15 cellular contexts compared by ENCODE assay signal in the genomic region with DNA sequence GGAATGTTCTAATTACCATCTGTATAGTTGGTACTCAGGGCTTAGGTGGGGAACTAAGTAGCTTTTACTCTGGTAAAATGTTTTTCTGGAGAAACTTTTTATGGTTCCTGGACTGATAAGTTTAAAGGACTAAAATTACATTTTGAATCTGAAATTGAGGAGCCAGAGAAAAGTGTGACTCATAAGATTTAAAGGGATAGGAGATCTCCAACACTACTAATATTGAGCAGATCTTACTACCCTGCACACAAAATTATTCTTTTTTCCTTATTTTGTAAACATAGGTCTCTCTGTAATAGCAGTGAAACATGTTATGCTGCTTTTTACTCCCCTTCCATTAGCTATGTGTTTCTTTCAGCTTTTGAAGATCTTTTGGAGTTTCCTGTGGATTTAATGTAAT. TPM values are rescaled to one million over a fixed set of nuclear protein-coding genes. Genes with fewer than 3 reads are reported as not detected.
A peak's percentile ranks its signal among the peaks of the same experiment; 100 is the strongest.
DNase-seq lines count a peak whose midpoint lies in the region; ATAC-seq and TF ChIP-seq lines count a peak whose summit lies in the region.
"Had no signal": no experiment of that assay in that cellular context is flagged by ENCODE, and none has a peak within 500 bp of the region (broad histone marks: within the 10 kb centered on the region; RNA-seq: fewer than 3 reads in every experiment).

No MANE protein-coding gene starts in this region.

- H3K4me3 ChIP-seq in HUES6 (ENCODE audit: low read depth, low read length) = no peak overlapping the region
- H3K4me3 ChIP-seq in ascending aorta = no peak overlapping the region
- no peak overlapping the region for H3K4me3 ChIP-seq in effector memory CD4-positive, alpha-beta T cell (ENCODE audit: insufficient read depth, low read depth, low read length, poor library complexity, severe bottlenecking)
- H3K4me3 ChIP-seq: dorsolateral prefrontal cortex, gastroesophageal sphincter had no signal

- peaks cover 20% of the 10 kb centered on the region for H3K4me1 ChIP-seq in HUES6 (ENCODE audit: control insufficient read depth, insufficient read depth, low read length)
- peaks cover 0 to 9% of the 10 kb centered on the region in 2 donors for H3K4me1 ChIP-seq in ascending aorta
- no peaks in the 10 kb centered on the region for H3K4me1 ChIP-seq in effector memory CD4-positive, alpha-beta T cell (ENCODE audit: control insufficient read depth, insufficient read depth, low read length, poor library complexity, severe bottlenecking)

- no peak for ATAC-seq in GM19455 (IDR thresholded peaks at IDR 0.05; ENCODE audit: unreplicated experiment)
- ATAC-seq: gastroesophageal sphincter, Panc1 had no signal

- peaks cover 15% of the 10 kb centered on the region for H3K4me1 Mint-ChIP-seq in CD14-positive monocyte
- H3K4me1 Mint-ChIP-seq in mesothelial cell of epicardium = peaks cover 2% of the 10 kb centered on the region

- TF ChIP-seq CTCF in CD14-positive monocyte (IDR thresholded peaks at IDR 0.05) (no peak), ascending aorta (IDR thresholded peaks at IDR 0.05) (no peak), mesothelial cell of epicardium (IDR thresholded peaks at IDR 0.05; ENCODE audit: unreplicated experiment) (no peak)

- H3K27me3 ChIP-seq in HUES6 (ENCODE audit: control insufficient read depth, insufficient read depth, low read length) = no peaks in the 10 kb centered on the region
- H3K27me3 ChIP-seq in ascending aorta = no peaks in the 10 kb centered on the region
- no peaks in the 10 kb centered on the region for H3K27me3 ChIP-seq in effector memory CD4-positive, alpha-beta T cell (replicated peaks; ENCODE audit: control insufficient read depth, insufficient read depth, low read length, poor library complexity, severe bottlenecking)
- H3K27me3 ChIP-seq: dorsolateral prefrontal cortex, gastroesophageal sphincter had no signal

- H3K4me3 Mint-ChIP-seq in CD14-positive monocyte (no peak overlapping the region), mesothelial cell of epicardium (no peak overlapping the region)

- H3K36me3 ChIP-seq in HUES6 (ENCODE audit: control insufficient read depth, insufficient read depth, low read length) = peaks cover 53% of the 10 kb centered on the region
- H3K36me3 ChIP-seq in ascending aorta = peaks cover 6 to 13% of the 10 kb centered on the region in 2 donors
- H3K36me3 ChIP-seq in effector memory CD4-positive, alpha-beta T cell (ENCODE audit: control insufficient read depth, insufficient read depth, low read length) = peaks cover 42% of the 10 kb centered on the region

- peak overlapping the region; percentile 58; the same call in 1 of the 2 replicates for H3K27ac ChIP-seq in HUES6 (ENCODE audit: low read depth, low read length)
- peak overlapping the region; percentile 17 to 46 for H3K27ac ChIP-seq in ascending aorta
- H3K27ac ChIP-seq in effector memory CD4-positive, alpha-beta T cell (ENCODE audit: insufficient read depth, low read length, poor library complexity, severe bottlenecking) = no peak overlapping the region
- H3K27ac ChIP-seq: dorsolateral prefrontal cortex, gastroesophageal sphincter had no signal

- H3K9me3 Mint-ChIP-seq in CD14-positive monocyte (peaks cover 0 to 8% (median 4%) of the 10 kb centered on the region in 7 donors), mesothelial cell of epicardium (peaks cover 15% of the 10 kb centered on the region)

- DNase-seq in CD14-positive monocyte (ENCODE audit: low spot score) (no peak), ascending aorta (ENCODE audit: low spot score in 2 of 2) (no peak), mesothelial cell of epicardium (ENCODE audit: low spot score in 2 of 2, unreplicated experiment in 2 of 2) (no peak), midbrain (lab: John Stamatoyannopoulos, UW) (no peak), HuH-7.5 (ENCODE audit: low spot score) (no peak)
- no peak for DNase-seq in effector memory CD4-positive, alpha-beta T cell
- DNase-seq: anterior cingulate cortex, DMS53, dorsolateral prefrontal cortex, NCI-H1436 had no signal

- intact Hi-C loops in CD14-positive monocyte (cut with micrococcal nuclease) = no loop called here
- intact Hi-C loops in ascending aorta (cut with DNase I) = no loop called here

- H3K36me3 Mint-ChIP-seq in CD14-positive monocyte = peaks cover 38 to 60% of the 10 kb centered on the region in 2 donors
- H3K36me3 Mint-ChIP-seq in mesothelial cell of epicardium = peaks cover 42% of the 10 kb centered on the region

- H3K27me3 Mint-ChIP-seq in CD14-positive monocyte (ENCODE audit: low read depth in 3 of 3) (no peaks in the 10 kb centered on the region), mesothelial cell of epicardium (ENCODE audit: low read depth) (no peaks in the 10 kb centered on the region)
- H3K27me3 Mint-ChIP-seq: IgD-negative memory B cell had no signal

- H3K9me3 ChIP-seq in HUES6 (ENCODE audit: control insufficient read depth, insufficient read depth, low read depth, low read length) (peaks cover 3% of the 10 kb centered on the region; the same call in 1 of the 2 replicates), ascending aorta (peaks cover 0 to 6% of the 10 kb centered on the region in 2 donors)
- no peaks in the 10 kb centered on the region for H3K9me3 ChIP-seq in effector memory CD4-positive, alpha-beta T cell (ENCODE audit: control insufficient read depth, low read length)
- H3K9me3 ChIP-seq: gastroesophageal sphincter had no signal

- no peak overlapping the region for H3K9ac ChIP-seq in HUES6 (ENCODE audit: low read length)

- H3K27ac Mint-ChIP-seq in CD14-positive monocyte = peak overlapping the region in 5 of 7 donors; percentile 70 to 86 (median 73)
- H3K27ac Mint-ChIP-seq in mesothelial cell of epicardium = peak overlapping the region; percentile 70

RNA-seq across cellular contexts. Expression of a gene that starts 32.5 kb away (rescaled TPM):
- polyA plus RNA-seq in CD14-positive monocyte = 10 to 100 TPM; 32.5 to 56.3 TPM
- 2.3 TPM for total RNA-seq in ascending aorta
- total RNA-seq in mesothelial cell of epicardium = 70.9 to 76.2 TPM (median 73.5 TPM) in 3 replicates

Comparison
In these comparisons a context has a peak if more than half of its experiments do, and no peak if none do; other contexts are left out.
1. RNA of a gene that starts 32.5 kb away (total RNA-seq): 70.9 to 76.2 TPM in mesothelial cell of epicardium; 2.3 TPM in ascending aorta (single experiment); every median in the first group is over 10 times any median in the second.